27 cellular contexts compared by ENCODE assay signal in the genomic region with DNA sequence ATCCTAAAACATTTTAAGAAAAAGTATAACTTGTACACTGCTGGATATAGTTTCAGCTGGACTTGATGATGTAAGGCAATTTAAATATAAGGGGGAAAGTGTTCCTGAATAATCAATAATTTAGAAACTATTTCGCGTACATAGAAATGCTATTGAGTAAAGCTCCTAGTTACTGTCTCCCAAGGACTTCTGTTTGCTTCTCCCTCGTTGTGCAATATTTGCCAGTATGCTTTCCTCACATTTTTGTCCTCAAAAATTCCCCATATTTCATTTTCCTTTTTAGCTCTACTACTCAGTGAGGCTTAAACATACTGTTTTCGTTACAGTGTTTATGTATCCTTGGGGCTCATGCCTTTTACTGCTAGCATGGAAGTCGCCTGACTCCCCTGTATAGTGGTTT.
"Had no signal": no experiment of that assay in that cellular context is flagged by ENCODE, and none has a peak within 500 bp of the region (broad histone marks: within the 10 kb centered on the region; RNA-seq: fewer than 3 reads in every experiment).

No MANE protein-coding gene starts in this region.

- H3K9me3 ChIP-seq: left lung, lower lobe of right lung, pancreas, prostate gland, sigmoid colon, tibial nerve, vagina had no signal

- H3K4me3 Mint-ChIP-seq: naive thymus-derived CD8-positive, alpha-beta T cell; nephron; neural crest cell; stimulated activated effector memory CD8-positive, alpha-beta T cell treated with anti-CD3 and anti-CD28 coated beads, Interleukin-12 subunit alpha, Interleukin-12 subunit beta, amount 100 ng/mL, for 72 hours; stimulated activated naive CD8-positive, alpha-beta T cell treated with anti-CD3 and anti-CD28 coated beads, Interleukin-15, amount 100 ng/mL, for 72 hours; type B pancreatic cell had no signal

- H3K27me3 ChIP-seq: left lung, pancreas, sigmoid colon, spleen, tibial nerve, vagina had no signal

- H3K36me3 ChIP-seq: left lung, lower lobe of right lung, pancreas, prostate gland, sigmoid colon, vagina had no signal

- H3K27me3 Mint-ChIP-seq: naive thymus-derived CD8-positive, alpha-beta T cell; stimulated activated naive CD8-positive, alpha-beta T cell treated with anti-CD3 and anti-CD28 coated beads, Interleukin-15, amount 100 ng/mL, for 72 hours; type B pancreatic cell had no signal

- H3K27ac Mint-ChIP-seq: nephron; stimulated activated naive CD8-positive, alpha-beta T cell treated with anti-CD3 and anti-CD28 coated beads, Interleukin-15, amount 100 ng/mL, for 72 hours; type B pancreatic cell had no signal

- H3K27ac ChIP-seq: left lung, lower lobe of right lung, pancreas, prostate gland, sigmoid colon, spleen, tibial nerve, vagina had no signal

- H3K4me1 ChIP-seq: lower lobe of right lung, prostate gland, spleen had no signal

- DNase-seq: kidney glomerular epithelial cell; left cardiac atrium; left lung; lower lobe of right lung; mammary epithelial cell; mesenchymal stem cell; naive thymus-derived CD8-positive, alpha-beta T cell; nucleus accumbens; pancreas; posterior cingulate gyrus; retina; right cardiac atrium; sigmoid colon; small intestine; spleen; stimulated activated CD4-positive, alpha-beta T cell treated with anti-CD3 and anti-CD28 coated beads, Interleukin-4, amount 100 ng/mL, for 24 hours; stimulated activated naive CD4-positive, alpha-beta T cell treated with Interleukin-2 at 50 U/mL for 16 hours; stimulated activated naive CD8-positive, alpha-beta T cell treated with anti-CD3 and anti-CD28 coated beads, Interleukin-15, amount 100 ng/mL, for 72 hours; substantia nigra had no signal

- ATAC-seq: left cardiac atrium; left lung; lower lobe of right lung; naive thymus-derived CD8-positive, alpha-beta T cell; pancreas; right cardiac atrium; stimulated activated effector memory CD8-positive, alpha-beta T cell treated with anti-CD3 and anti-CD28 coated beads, Interleukin-12 subunit alpha, Interleukin-12 subunit beta, amount 100 ng/mL, for 72 hours; stimulated activated naive CD8-positive, alpha-beta T cell treated with anti-CD3 and anti-CD28 coated beads, Interleukin-15, amount 100 ng/mL, for 72 hours had no signal

- FAIRE-seq: keratinocyte, pancreas, small intestine had no signal

- H3K9me3 Mint-ChIP-seq: naive thymus-derived CD8-positive, alpha-beta T cell; neural crest cell; stimulated activated effector memory CD8-positive, alpha-beta T cell treated with anti-CD3 and anti-CD28 coated beads, Interleukin-12 subunit alpha, Interleukin-12 subunit beta, amount 100 ng/mL, for 72 hours; stimulated activated naive CD8-positive, alpha-beta T cell treated with anti-CD3 and anti-CD28 coated beads, Interleukin-15, amount 100 ng/mL, for 72 hours; type B pancreatic cell had no signal

- H3K4me3 ChIP-seq: left lung, lower lobe of right lung, pancreas, prostate gland, sigmoid colon, spleen, tibial nerve, vagina had no signal
